31 cellular contexts compared by ENCODE assay signal in the genomic region with DNA sequence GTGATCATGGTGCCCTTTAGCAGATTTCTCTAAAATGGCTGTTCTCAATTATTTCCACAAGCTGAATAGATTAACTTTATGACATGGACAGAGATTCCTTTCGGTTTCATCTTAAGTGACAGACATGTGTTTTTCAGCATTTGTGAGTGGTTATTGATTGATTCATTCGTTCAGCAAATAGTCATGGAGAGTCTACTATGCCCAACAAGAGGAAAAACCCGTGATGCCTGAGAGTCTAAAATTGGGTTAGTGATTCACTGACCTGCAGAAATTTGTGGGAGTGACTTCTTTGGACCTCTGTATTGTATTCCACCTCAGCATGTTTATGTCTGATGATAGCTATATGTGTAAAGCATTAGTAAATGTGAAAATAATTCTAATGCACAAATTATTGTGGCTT. TPM values are rescaled to one million over a fixed set of nuclear protein-coding genes. Genes with fewer than 3 reads are reported as not detected.
A peak's percentile ranks its signal among the peaks of the same experiment; 100 is the strongest.
DNase-seq lines count a peak whose midpoint lies in the region; ATAC-seq and TF ChIP-seq lines count a peak whose summit lies in the region.
"Had no signal": no experiment of that assay in that cellular context is flagged by ENCODE, and none has a peak within 500 bp of the region (broad histone marks: within the 10 kb centered on the region; RNA-seq: fewer than 3 reads in every experiment).

No MANE protein-coding gene starts in this region.

- H3K9me3 ChIP-seq in psoas muscle, result no peaks in the 10 kb centered on the region
- H3K9me3 ChIP-seq: colonic mucosa, left ventricle myocardium inferior, right atrium auricular region, thoracic aorta had no signal

- peak overlapping the region; percentile 47 for H3K27ac Mint-ChIP-seq in T-helper 1 cell treated with Interleukin-12 subunit alpha and Interleukin-12 subunit beta and Interleukin-4 antibody, amounts not matched to agents 30 μg/mL and 1 μg/mL, for 36 hours
- peak overlapping the region; percentile 51 for H3K27ac Mint-ChIP-seq in activated T-helper 17 cell treated with anti-CD3 and anti-CD28 coated beads, Interleukin-2, amount 50 U/mL, for 72 hours
- no peak overlapping the region for H3K27ac Mint-ChIP-seq in endothelial cell (ENCODE audit: unreplicated experiment)

- peaks cover 0 to 87% of the 10 kb centered on the region in 2 donors for H3K36me3 ChIP-seq in psoas muscle (ENCODE audit: insufficient read depth in 1 of 2, low read depth in 1 of 2)
- H3K36me3 ChIP-seq: colonic mucosa had no signal

- no peak overlapping the region for H3K27ac ChIP-seq in psoas muscle
- H3K27ac ChIP-seq: 22Rv1, C4-2B, cardiac muscle cell, colonic mucosa, left ventricle myocardium inferior, parathyroid adenoma, right atrium auricular region, thoracic aorta, VCaP had no signal

- H3K27me3 Mint-ChIP-seq in T-helper 1 cell treated with Interleukin-12 subunit alpha and Interleukin-12 subunit beta and Interleukin-4 antibody, amounts not matched to agents 30 μg/mL and 1 μg/mL, for 36 hours (ENCODE audit: low read depth), result no peaks in the 10 kb centered on the region
- no peaks in the 10 kb centered on the region for H3K27me3 Mint-ChIP-seq in activated T-cell treated with anti-CD3 and anti-CD28 coated beads, Interleukin-2, amount 50 U/mL, for 4 hours (ENCODE audit: low read depth)
- no peaks in the 10 kb centered on the region for H3K27me3 Mint-ChIP-seq in activated T-helper 17 cell treated with anti-CD3 and anti-CD28 coated beads, Interleukin-2, amount 50 U/mL, for 72 hours
- H3K27me3 Mint-ChIP-seq in endothelial cell (ENCODE audit: unreplicated experiment), result no peaks in the 10 kb centered on the region

- no peaks in the 10 kb centered on the region for H3K27me3 ChIP-seq in psoas muscle (ENCODE audit: insufficient read depth in 3 of 3, low read length in 2 of 3)
- H3K27me3 ChIP-seq: cardiac muscle cell, colonic mucosa, right atrium auricular region had no signal

- no peak for DNase-seq in T-helper 1 cell
- DNase-seq in activated T-cell treated with anti-CD3 and anti-CD28 coated beads, Interleukin-2, amount 50 U/mL, for 4 hours, result no peak
- no peak for DNase-seq in activated T-cell treated with anti-CD3 and anti-CD28 coated beads for 4 hours
- DNase-seq in psoas muscle, result no peak
- DNase-seq in endothelial cell (ENCODE audit: low spot score), result no peak
- no peak for DNase-seq in nucleus accumbens (lab: John Stamatoyannopoulos, UW)
- DNase-seq: colonic mucosa; effector memory CD4-positive, alpha-beta T cell; H7; head of caudate nucleus; Karpas-422; left ventricle myocardium inferior; mesenchymal stem cell; NCI-H1417; NCI-H2081 treated with DMSO at 0.1 percent for 48 hours; NCI-H226; NCI-H69; SHP77; stimulated activated naive CD4-positive, alpha-beta T cell treated with Interleukin-2 at 50 U/mL for 16 hours; T-helper 9 cell had no signal

- no peak overlapping the region for H3K4me3 Mint-ChIP-seq in T-helper 1 cell treated with Interleukin-12 subunit alpha and Interleukin-12 subunit beta and Interleukin-4 antibody, amounts not matched to agents 30 μg/mL and 1 μg/mL, for 36 hours
- no peak overlapping the region for H3K4me3 Mint-ChIP-seq in activated T-cell treated with anti-CD3 and anti-CD28 coated beads, Interleukin-2, amount 50 U/mL, for 4 hours
- H3K4me3 Mint-ChIP-seq in activated T-helper 17 cell treated with anti-CD3 and anti-CD28 coated beads, Interleukin-2, amount 50 U/mL, for 72 hours, result peak overlapping the region; percentile 8
- H3K4me3 Mint-ChIP-seq in endothelial cell (ENCODE audit: unreplicated experiment), result no peak overlapping the region
- H3K4me3 Mint-ChIP-seq: neural crest cell had no signal

- H3K4me3 ChIP-seq in psoas muscle, result no peak overlapping the region
- H3K4me3 ChIP-seq: cardiac muscle cell, colonic mucosa, left ventricle myocardium inferior, right atrium auricular region, smooth muscle cell, thoracic aorta had no signal

- 78 to 90% (median 86%) methylated on average over 3 of the region's 3 CpGs for WGBS in psoas muscle, 3 donors

- ATAC-seq in activated T-cell treated with anti-CD3 and anti-CD28 coated beads, Interleukin-2, amount 50 U/mL, for 4 hours, result peak; percentile 66 to 69
- peak; percentile 80 for ATAC-seq in activated T-helper 17 cell treated with anti-CD3 and anti-CD28 coated beads, Interleukin-2, amount 50 U/mL, for 72 hours (replicated peaks)
- ATAC-seq in psoas muscle, result peak in 3 of 4 donors; percentile 51 to 79 (median 76)

- peaks cover 16% of the 10 kb centered on the region for H3K4me1 Mint-ChIP-seq in T-helper 1 cell treated with Interleukin-12 subunit alpha and Interleukin-12 subunit beta and Interleukin-4 antibody, amounts not matched to agents 30 μg/mL and 1 μg/mL, for 36 hours (ENCODE audit: low read depth)
- peaks cover 5% of the 10 kb centered on the region for H3K4me1 Mint-ChIP-seq in activated T-cell treated with anti-CD3 and anti-CD28 coated beads, Interleukin-2, amount 50 U/mL, for 4 hours (ENCODE audit: low read depth)
- H3K4me1 Mint-ChIP-seq in activated T-helper 17 cell treated with anti-CD3 and anti-CD28 coated beads, Interleukin-2, amount 50 U/mL, for 72 hours, result peaks cover 4% of the 10 kb centered on the region
- H3K4me1 Mint-ChIP-seq in endothelial cell (ENCODE audit: unreplicated experiment), result no peaks in the 10 kb centered on the region
- H3K4me1 Mint-ChIP-seq: neural crest cell had no signal

- intact Hi-C loops in psoas muscle (cut with DNase I), result no loop called here

- no peaks in the 10 kb centered on the region for H3K4me1 ChIP-seq in psoas muscle
- H3K4me1 ChIP-seq: colonic mucosa, left ventricle myocardium inferior, parathyroid adenoma, right atrium auricular region had no signal

- H3K9me3 Mint-ChIP-seq in T-helper 1 cell treated with Interleukin-12 subunit alpha and Interleukin-12 subunit beta and Interleukin-4 antibody, amounts not matched to agents 30 μg/mL and 1 μg/mL, for 36 hours, result no peaks in the 10 kb centered on the region
- H3K9me3 Mint-ChIP-seq in activated T-cell treated with anti-CD3 and anti-CD28 coated beads, Interleukin-2, amount 50 U/mL, for 4 hours, result no peaks in the 10 kb centered on the region
- no peaks in the 10 kb centered on the region for H3K9me3 Mint-ChIP-seq in activated T-helper 17 cell treated with anti-CD3 and anti-CD28 coated beads, Interleukin-2, amount 50 U/mL, for 72 hours
- no peaks in the 10 kb centered on the region for H3K9me3 Mint-ChIP-seq in endothelial cell (ENCODE audit: unreplicated experiment)
- H3K9me3 Mint-ChIP-seq: neural crest cell had no signal

- TF ChIP-seq CTCF in psoas muscle (IDR thresholded peaks at IDR 0.05) (no peak), endothelial cell (IDR thresholded peaks at IDR 0.05; ENCODE audit: unreplicated experiment) (no peak)

- H3K36me3 Mint-ChIP-seq in T-helper 1 cell treated with Interleukin-12 subunit alpha and Interleukin-12 subunit beta and Interleukin-4 antibody, amounts not matched to agents 30 μg/mL and 1 μg/mL, for 36 hours (ENCODE audit: low read depth), result peaks cover 27% of the 10 kb centered on the region
- peaks cover 24% of the 10 kb centered on the region for H3K36me3 Mint-ChIP-seq in activated T-cell treated with anti-CD3 and anti-CD28 coated beads, Interleukin-2, amount 50 U/mL, for 4 hours (ENCODE audit: insufficient read depth)
- H3K36me3 Mint-ChIP-seq in activated T-helper 17 cell treated with anti-CD3 and anti-CD28 coated beads, Interleukin-2, amount 50 U/mL, for 72 hours (ENCODE audit: low read depth), result peaks cover 81% of the 10 kb centered on the region
- peaks cover 10% of the 10 kb centered on the region for H3K36me3 Mint-ChIP-seq in endothelial cell (ENCODE audit: low read depth, unreplicated experiment)

RNA-seq across cellular contexts. Expression of gene DUSP14, which starts 28.0 kb away (rescaled TPM):
- 10 to 100 TPM; 18.2 to 21.8 (median 18.2) TPM for total RNA-seq in activated T-cell treated with anti-CD3 and anti-CD28 coated beads, Interleukin-2, amount 50 U/mL, for 4 hours
- 10 to 100 TPM; 13.7 to 20.1 TPM for total RNA-seq in activated T-helper 17 cell treated with anti-CD3 and anti-CD28 coated beads, Interleukin-2, amount 50 U/mL, for 72 hours
- 10 to 100 TPM in 3 of 4 donors, 1 to 10 TPM in 1; 9.3 to 21.5 (median 14.0) TPM for total RNA-seq in psoas muscle
- 10 to 100 TPM in 2 of 3 donors, 1 to 10 TPM in 1; 9.4 to 32.1 (median 11.6) TPM for polyA plus RNA-seq in psoas muscle
- total RNA-seq in endothelial cell (ENCODE audit: unreplicated experiment), result 23.0 TPM

RNA-seq across cellular contexts. Expression of gene TADA2A, which starts 55.0 kb away (rescaled TPM):
- 10 to 100 TPM; 38.8 to 39.6 (median 39.3) TPM for total RNA-seq in activated T-cell treated with anti-CD3 and anti-CD28 coated beads, Interleukin-2, amount 50 U/mL, for 4 hours
- total RNA-seq in activated T-helper 17 cell treated with anti-CD3 and anti-CD28 coated beads, Interleukin-2, amount 50 U/mL, for 72 hours, result 10 to 100 TPM; 29.2 to 36.7 TPM
- total RNA-seq in psoas muscle (10 to 100 TPM in 3 of 4 donors, 1 to 10 TPM in 1; 9.4 to 23.7 (median 17.4) TPM), endothelial cell (ENCODE audit: unreplicated experiment) (24.7 TPM)
- polyA plus RNA-seq in psoas muscle, result 10 to 100 TPM in 2 of 3 donors, 1 to 10 TPM in 1; 8.5 to 11.3 (median 10.6) TPM

RNA-seq across cellular contexts. Expression of gene ACACA, which starts 55.0 kb away (rescaled TPM):
- total RNA-seq in activated T-cell treated with anti-CD3 and anti-CD28 coated beads, Interleukin-2, amount 50 U/mL, for 4 hours, result 10 to 100 TPM; 58.7 to 65.5 (median 61.2) TPM
- total RNA-seq in activated T-helper 17 cell treated with anti-CD3 and anti-CD28 coated beads, Interleukin-2, amount 50 U/mL, for 72 hours, result 10 to 100 TPM; 36.9 to 73.7 TPM
- total RNA-seq in psoas muscle (10 to 100 TPM; 21.5 to 42.6 (median 35.7) TPM), endothelial cell (ENCODE audit: unreplicated experiment) (91.5 TPM)
- 10 to 100 TPM in 2 of 3 donors, 1 to 10 TPM in 1; 7.2 to 13.4 (median 12.1) TPM for polyA plus RNA-seq in psoas muscle
